In the genomic region with DNA sequence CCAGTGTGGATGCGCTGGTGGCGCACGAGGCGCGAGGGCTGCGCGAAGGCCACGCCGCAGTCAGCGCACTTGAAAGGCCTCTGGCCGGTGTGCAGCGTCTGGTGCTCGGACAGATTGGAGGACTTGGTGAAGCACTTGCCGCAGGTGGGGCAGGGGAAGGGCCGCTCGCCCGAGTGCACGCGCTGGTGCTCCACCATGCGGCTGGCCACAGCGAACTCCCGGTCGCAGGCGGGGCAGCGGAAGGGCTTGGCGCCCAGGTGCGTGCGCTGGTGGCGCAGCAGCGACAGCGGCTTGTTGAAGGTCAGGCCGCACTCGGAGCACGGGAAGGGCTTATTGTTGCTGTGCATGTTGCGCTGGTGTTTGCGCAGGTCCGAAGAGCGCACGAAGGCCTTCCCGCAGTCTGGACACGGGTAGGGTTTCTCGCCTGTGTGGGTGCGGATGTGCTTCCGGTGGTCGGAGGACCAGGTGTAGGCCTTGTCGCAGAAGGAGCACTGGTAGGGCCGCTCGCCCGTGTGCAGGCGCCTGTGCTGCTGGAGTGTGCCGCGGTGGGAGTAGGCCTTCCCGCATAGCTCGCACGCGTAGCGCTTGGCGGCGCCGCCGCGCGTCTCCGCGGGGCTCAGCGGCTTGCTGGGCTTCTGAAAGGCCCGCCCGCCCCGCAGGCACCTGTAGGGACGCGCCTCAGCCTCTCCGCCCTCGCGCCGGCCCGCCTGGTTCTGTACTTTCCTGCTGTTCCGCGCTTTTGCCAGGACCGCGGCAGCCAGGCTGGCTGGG, we compare ENCODE assay signal across 1 cellular context.
TF ChIP-seq lines count a peak whose summit lies in the region.

No MANE protein-coding gene starts in this region.

TF ChIP-seq in SK-N-SH, 30 proteins besides CTCF, POLR2A, EP300 and RAD21 (continued from another document):
- TF ChIP-seq, protein P1, sequence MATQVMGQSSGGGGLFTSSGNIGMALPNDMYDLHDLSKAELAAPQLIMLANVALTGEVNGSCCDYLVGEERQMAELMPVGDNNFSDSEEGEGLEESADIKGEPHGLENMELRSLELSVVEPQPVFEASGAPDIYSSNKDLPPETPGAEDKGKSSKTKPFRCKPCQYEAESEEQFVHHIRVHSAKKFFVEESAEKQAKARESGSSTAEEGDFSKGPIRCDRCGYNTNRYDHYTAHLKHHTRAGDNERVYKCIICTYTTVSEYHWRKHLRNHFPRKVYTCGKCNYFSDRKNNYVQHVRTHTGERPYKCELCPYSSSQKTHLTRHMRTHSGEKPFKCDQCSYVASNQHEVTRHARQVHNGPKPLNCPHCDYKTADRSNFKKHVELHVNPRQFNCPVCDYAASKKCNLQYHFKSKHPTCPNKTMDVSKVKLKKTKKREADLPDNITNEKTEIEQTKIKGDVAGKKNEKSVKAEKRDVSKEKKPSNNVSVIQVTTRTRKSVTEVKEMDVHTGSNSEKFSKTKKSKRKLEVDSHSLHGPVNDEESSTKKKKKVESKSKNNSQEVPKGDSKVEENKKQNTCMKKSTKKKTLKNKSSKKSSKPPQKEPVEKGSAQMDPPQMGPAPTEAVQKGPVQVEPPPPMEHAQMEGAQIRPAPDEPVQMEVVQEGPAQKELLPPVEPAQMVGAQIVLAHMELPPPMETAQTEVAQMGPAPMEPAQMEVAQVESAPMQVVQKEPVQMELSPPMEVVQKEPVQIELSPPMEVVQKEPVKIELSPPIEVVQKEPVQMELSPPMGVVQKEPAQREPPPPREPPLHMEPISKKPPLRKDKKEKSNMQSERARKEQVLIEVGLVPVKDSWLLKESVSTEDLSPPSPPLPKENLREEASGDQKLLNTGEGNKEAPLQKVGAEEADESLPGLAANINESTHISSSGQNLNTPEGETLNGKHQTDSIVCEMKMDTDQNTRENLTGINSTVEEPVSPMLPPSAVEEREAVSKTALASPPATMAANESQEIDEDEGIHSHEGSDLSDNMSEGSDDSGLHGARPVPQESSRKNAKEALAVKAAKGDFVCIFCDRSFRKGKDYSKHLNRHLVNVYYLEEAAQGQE (IDR thresholded peaks at IDR 0.05; ENCODE audit: low read depth, low read length): no peak
- TF ChIP-seq, protein P2, sequence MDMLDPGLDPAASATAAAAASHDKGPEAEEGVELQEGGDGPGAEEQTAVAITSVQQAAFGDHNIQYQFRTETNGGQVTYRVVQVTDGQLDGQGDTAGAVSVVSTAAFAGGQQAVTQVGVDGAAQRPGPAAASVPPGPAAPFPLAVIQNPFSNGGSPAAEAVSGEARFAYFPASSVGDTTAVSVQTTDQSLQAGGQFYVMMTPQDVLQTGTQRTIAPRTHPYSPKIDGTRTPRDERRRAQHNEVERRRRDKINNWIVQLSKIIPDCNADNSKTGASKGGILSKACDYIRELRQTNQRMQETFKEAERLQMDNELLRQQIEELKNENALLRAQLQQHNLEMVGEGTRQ (IDR thresholded peaks at IDR 0.05; ENCODE audit: borderline replicate concordance, low read depth, low read length): no peak
- TF ChIP-seq RXRA (IDR thresholded peaks at IDR 0.05; ENCODE audit: borderline replicate concordance, low read depth) (no peak), GATA2 (CRISPR knock-in tag; IDR thresholded peaks at IDR 0.05) (no peak), SMC3 (IDR thresholded peaks at IDR 0.05; ENCODE audit: low read depth, low read length) (no peak), MEF2A (IDR thresholded peaks at IDR 0.05; ENCODE audit: borderline replicate concordance, low read depth) (no peak), POLR2AphosphoS5 (IDR thresholded peaks at IDR 0.05; ENCODE audit: low read depth, low read length) (no peak), EZH2phosphoT487 (IDR thresholded peaks at IDR 0.05; ENCODE audit: borderline replicate concordance, low read depth) (no peak), FOSL2 (IDR thresholded peaks at IDR 0.05; ENCODE audit: borderline replicate concordance, low read depth) (no peak), SIN3A (IDR thresholded peaks at IDR 0.05; ENCODE audit: borderline replicate concordance, low read depth, low read length) (no peak)
- TF ChIP-seq, protein P3, sequence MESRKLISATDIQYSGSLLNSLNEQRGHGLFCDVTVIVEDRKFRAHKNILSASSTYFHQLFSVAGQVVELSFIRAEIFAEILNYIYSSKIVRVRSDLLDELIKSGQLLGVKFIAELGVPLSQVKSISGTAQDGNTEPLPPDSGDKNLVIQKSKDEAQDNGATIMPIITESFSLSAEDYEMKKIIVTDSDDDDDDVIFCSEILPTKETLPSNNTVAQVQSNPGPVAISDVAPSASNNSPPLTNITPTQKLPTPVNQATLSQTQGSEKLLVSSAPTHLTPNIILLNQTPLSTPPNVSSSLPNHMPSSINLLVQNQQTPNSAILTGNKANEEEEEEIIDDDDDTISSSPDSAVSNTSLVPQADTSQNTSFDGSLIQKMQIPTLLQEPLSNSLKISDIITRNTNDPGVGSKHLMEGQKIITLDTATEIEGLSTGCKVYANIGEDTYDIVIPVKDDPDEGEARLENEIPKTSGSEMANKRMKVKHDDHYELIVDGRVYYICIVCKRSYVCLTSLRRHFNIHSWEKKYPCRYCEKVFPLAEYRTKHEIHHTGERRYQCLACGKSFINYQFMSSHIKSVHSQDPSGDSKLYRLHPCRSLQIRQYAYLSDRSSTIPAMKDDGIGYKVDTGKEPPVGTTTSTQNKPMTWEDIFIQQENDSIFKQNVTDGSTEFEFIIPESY (IDR thresholded peaks at IDR 0.05; ENCODE audit: borderline replicate concordance, low read depth): no peak
TF ChIP-seq in SK-N-SH: peak in this region for 0.
